ENCODE assay signal across 8 cellular contexts in the genomic region with DNA sequence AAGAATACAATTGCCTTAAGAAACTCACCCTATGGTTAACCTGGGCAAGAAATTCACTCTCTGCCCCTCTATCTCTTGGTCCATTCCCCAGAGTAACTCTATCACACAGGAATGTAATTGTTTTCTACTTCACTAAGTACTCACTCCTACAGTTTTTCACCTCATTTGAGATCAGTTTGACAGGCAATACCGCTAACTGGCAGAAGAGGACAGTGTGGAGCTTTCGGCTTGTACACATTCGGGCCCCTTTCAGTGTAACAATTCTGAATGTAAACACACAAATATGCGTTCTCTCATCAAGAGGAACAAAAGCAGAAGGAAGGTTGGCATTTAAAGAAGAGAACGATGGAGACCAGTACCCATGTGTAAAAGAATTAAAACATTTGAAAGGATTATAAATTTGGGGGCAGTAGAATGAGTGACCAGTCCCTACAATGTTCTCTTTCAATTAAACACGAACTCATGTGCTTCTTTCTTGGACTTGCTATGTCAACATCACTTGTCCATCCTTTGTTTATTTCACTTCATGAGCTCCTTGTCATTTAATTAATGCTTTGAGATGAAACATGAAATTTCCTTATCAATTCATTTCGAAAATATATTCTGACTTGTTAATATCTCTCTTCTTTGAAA.
DNase-seq lines count a peak whose midpoint lies in the region; ATAC-seq and TF ChIP-seq lines count a peak whose summit lies in the region.

No MANE protein-coding gene starts in this region.

- TF ChIP-seq CTCF in OCI-LY7 (conservative IDR thresholded peaks at IDR 0.05; ENCODE audit: low read length) (peak; percentile 77), fibroblast of mammary gland (conservative IDR thresholded peaks at IDR 0.05; ENCODE audit: control insufficient read depth, insufficient read depth, low read depth, low read length) (peak; percentile 94), transverse colon (IDR thresholded peaks at IDR 0.05) (peak; percentile 41 to 52 (median 50)), ovary (IDR thresholded peaks at IDR 0.05) (no peak)

- intact Hi-C loops in OCI-LY7 (cut with micrococcal nuclease; ENCODE audit: unreplicated experiment): no loop called here
- intact Hi-C loops in transverse colon (cut with DNase I; ENCODE audit: low total_unique reads): no loop called here
- intact Hi-C loops in ovary (cut with DNase I): no loop called here

- POLR2A ChIA-PET in OCI-LY7 (lab: Charles Lee): no interaction called here

- TF ChIP-seq EP300 in transverse colon (IDR thresholded peaks at IDR 0.05; ENCODE audit: low read depth) (no peak), ovary (IDR thresholded peaks at IDR 0.05) (no peak)

- ATAC-seq in HG03565 (IDR thresholded peaks at IDR 0.05; ENCODE audit: unreplicated experiment): no peak

- in situ Hi-C loops in transverse colon (cut with MboI; ENCODE audit: low pct_ligation_motif_present in 1 of 4, low pct_unique_long_range_greater_than_20kb in 1 of 4, low sequenced_read_pairs in 3 of 4): no loop called here

- H4K20me1 ChIP-seq in OCI-LY7 (ENCODE audit: insufficient read depth, low read length): no peaks in the 10 kb centered on the region

- no peaks in the 10 kb centered on the region for H3K79me2 ChIP-seq in OCI-LY7 (ENCODE audit: insufficient read depth, low read depth, low read length)

- no TSS peak for BruUV-seq in OCI-LY7 (replicated peaks; lab: Mats Ljungman, UMichigan)

- H3K27me3 ChIP-seq in H7 (ENCODE audit: control insufficient read depth, insufficient read depth, low read length): no peaks in the 10 kb centered on the region
- H3K27me3 ChIP-seq in transverse colon: no peaks in the 10 kb centered on the region
- H3K27me3 ChIP-seq in ovary: no peaks in the 10 kb centered on the region

- CTCF ChIA-PET in OCI-LY7 (lab: Charles Lee; ENCODE audit: unreplicated experiment): no interaction called here

- H3K9me3 ChIP-seq in OCI-LY7 (ENCODE audit: low read length) (no peaks in the 10 kb centered on the region), transverse colon (no peaks in the 10 kb centered on the region), ovary (no peaks in the 10 kb centered on the region)

- H3K36me3 ChIP-seq in H7 (replicated peaks; ENCODE audit: control insufficient read depth, insufficient read depth, low read length) (no peaks in the 10 kb centered on the region), OCI-LY7 (ENCODE audit: insufficient read depth, low read length) (no peaks in the 10 kb centered on the region), transverse colon (no peaks in the 10 kb centered on the region), ovary (no peaks in the 10 kb centered on the region)

- no peak for TF ChIP-seq POLR2A in transverse colon (IDR thresholded peaks at IDR 0.05)
- no peak for TF ChIP-seq POLR2A in ovary (IDR thresholded peaks at IDR 0.05)

- no peaks in the 10 kb centered on the region for H3K9me2 ChIP-seq in OCI-LY7 (ENCODE audit: insufficient read depth, low read length)

- H2AFZ ChIP-seq in OCI-LY7 (ENCODE audit: low read length): no peak overlapping the region

- DNase-seq in DMS53 treated with DMSO at 0.1 percent for 48 hours (lab: John Stamatoyannopoulos, UW; ENCODE audit: unreplicated experiment) (peak; percentile 41), H7 (peak; percentile 48), OCI-LY7 (ENCODE audit: low spot score) (peak; percentile 15), fibroblast of mammary gland (ENCODE audit: low read depth) (peak; percentile 33), transverse colon (peak; percentile 19), ovary (no peak), cerebellum (ENCODE audit: low spot score) (no peak)

- H3K4me2 ChIP-seq in OCI-LY7 (ENCODE audit: low read length): no peak overlapping the region

- H3K4me3 ChIP-seq in H7 (ENCODE audit: insufficient read depth, low read depth, low read length) (no peak overlapping the region), OCI-LY7 (ENCODE audit: low read depth, low read length, poor library complexity, severe bottlenecking) (no peak overlapping the region), fibroblast of mammary gland (ENCODE audit: control insufficient read depth, low read depth, low read length) (no peak overlapping the region), transverse colon (no peak overlapping the region), ovary (no peak overlapping the region)

- WGBS in transverse colon (ENCODE audit: low coverage in 1 of 2), 2 donors: 33 to 53% methylated on average over 4 to 7 of the region's 7 CpGs
- 64 to 73% (median 67%) methylated on average over 7 of the region's 7 CpGs for WGBS in ovary, 3 donors

- H3K27ac ChIP-seq in OCI-LY7 (ENCODE audit: low read depth, low read length, poor library complexity, severe bottlenecking): no peak overlapping the region
- H3K27ac ChIP-seq in transverse colon: no peak overlapping the region
- H3K27ac ChIP-seq in ovary: no peak overlapping the region

- H3K4me1 ChIP-seq in OCI-LY7 (ENCODE audit: insufficient read depth, low read length, poor library complexity, severe bottlenecking) (no peaks in the 10 kb centered on the region), transverse colon (no peaks in the 10 kb centered on the region), ovary (ENCODE audit: insufficient read depth) (peaks cover 2% of the 10 kb centered on the region)

Comparison
In these comparisons a context has a peak if more than half of its experiments do, and no peak if none do; other contexts are left out.
1. DNase-seq: peak in DMS53 treated with DMSO at 0.1 percent for 48 hours (single experiment), H7 (single experiment), OCI-LY7 (single experiment), fibroblast of mammary gland (single experiment) and transverse colon (single experiment); none in ovary (0 of 5) and cerebellum (single experiment).
2. CTCF ChIP-seq: peak in OCI-LY7 (single experiment), fibroblast of mammary gland (single experiment) and transverse colon (5 of 5); none in ovary (0 of 3).